9 cellular contexts compared by ENCODE assay signal in genomic region chr19:45340899-45341453, GRCh38. TPM values are rescaled to one million over a fixed set of nuclear protein-coding genes. Genes with fewer than 3 reads are reported as not detected.
DNase-seq lines count a peak whose midpoint lies in the region; ATAC-seq, FAIRE-seq and TF ChIP-seq lines count a peak whose summit lies in the region.
"Had no signal": no experiment of that assay in that cellular context is flagged by ENCODE, and none has a peak within 500 bp of the region (broad histone marks: within the 10 kb centered on the region; RNA-seq: fewer than 3 reads in every experiment).

No MANE protein-coding gene starts in this region.

- DNase-seq in NCI-H748 (lab: John Stamatoyannopoulos, UW; ENCODE audit: unreplicated experiment) (peak; percentile 55), NCI-H748 treated with DMSO at 0.1 percent for 48 hours (lab: John Stamatoyannopoulos, UW) (no peak), T-cell (peak in 3 of 34 experiments; percentile 8), right atrium auricular region (ENCODE audit: low spot score) (no peak), kidney (no peak), dorsolateral prefrontal cortex (no peak)
- no peak for DNase-seq in activated effector memory CD4-positive, alpha-beta T cell treated with Interleukin-2 at 50 U/mL for 16 hours

- H3K9ac ChIP-seq in skeletal muscle satellite cell (ENCODE audit: low read depth, low read length): no peak overlapping the region
- H3K9ac ChIP-seq in kidney (ENCODE audit: low read length in 2 of 2): no peak overlapping the region

- intact Hi-C loops in kidney (cut with DNase I): no loop called here
- intact Hi-C loops in dorsolateral prefrontal cortex (cut with DNase I): no loop called here

- no peak for FAIRE-seq in kidney (lab: Jason Lieb, UNC)

- H3K36me3 ChIP-seq in right atrium auricular region (no peaks in the 10 kb centered on the region), skeletal muscle satellite cell (ENCODE audit: insufficient read depth, low read length) (no peaks in the 10 kb centered on the region), kidney (ENCODE audit: control insufficient read depth in 1 of 2, insufficient read depth in 2 of 2, low read length in 2 of 2) (no peaks in the 10 kb centered on the region)

- peak overlapping the region; percentile 36 for H3K4me2 ChIP-seq in skeletal muscle satellite cell (ENCODE audit: low read length)

- H3K9me3 ChIP-seq in right atrium auricular region (no peaks in the 10 kb centered on the region), skeletal muscle satellite cell (replicated peaks; ENCODE audit: low read length) (no peaks in the 10 kb centered on the region), kidney (ENCODE audit: control insufficient read depth in 1 of 2, low read length in 2 of 2) (no peaks in the 10 kb centered on the region)

- no peak for TF ChIP-seq CTCF in right atrium auricular region (IDR thresholded peaks at IDR 0.05)
- TF ChIP-seq CTCF in kidney (IDR thresholded peaks at IDR 0.05; ENCODE audit: borderline replicate concordance, extremely low read depth, insufficient read depth): no peak
- TF ChIP-seq CTCF in dorsolateral prefrontal cortex (IDR thresholded peaks at IDR 0.05 in 54 of 56, conservative IDR thresholded peaks at IDR 0.05 in 2 of 56; ENCODE audit: low read depth in 1 of 56, partially characterized antibody in 56 of 56): no peak

- peaks cover 0 to 17% of the 10 kb centered on the region in 2 donors for H3K4me1 ChIP-seq in right atrium auricular region
- peaks cover 2% of the 10 kb centered on the region for H3K4me1 ChIP-seq in skeletal muscle satellite cell (ENCODE audit: control insufficient read depth, insufficient read depth, low read length)
- peaks cover 0 to 6% of the 10 kb centered on the region in 2 donors for H3K4me1 ChIP-seq in kidney (ENCODE audit: control insufficient read depth in 1 of 2, insufficient read depth in 1 of 2, low read depth in 1 of 2, low read length in 2 of 2)

- H3K27me3 Mint-ChIP-seq in T-cell: peaks cover 33 to 44% of the 10 kb centered on the region in 2 donors

- POLR2A ChIA-PET in T-cell (lab: Charles Lee): no interaction called here

- peak; percentile 13 to 41 (median 18) for ATAC-seq in T-cell (replicated peaks in 1 of 4)

- no peaks in the 10 kb centered on the region for H3K36me3 Mint-ChIP-seq in T-cell

- H3K9me3 Mint-ChIP-seq in T-cell: no peaks in the 10 kb centered on the region

- H3K27ac ChIP-seq in right atrium auricular region (no peak overlapping the region), kidney (ENCODE audit: low read depth in 2 of 2, low read length in 2 of 2) (no peak overlapping the region), dorsolateral prefrontal cortex (no peak overlapping the region)

- peaks cover 6 to 16% (median 8%) of the 10 kb centered on the region in 3 donors for H3K4me1 Mint-ChIP-seq in T-cell

- H3K27me3 ChIP-seq in right atrium auricular region (peaks cover 0 to 10% of the 10 kb centered on the region in 2 donors), skeletal muscle satellite cell (ENCODE audit: control insufficient read depth, insufficient read depth, low read length) (peaks cover 16% of the 10 kb centered on the region), dorsolateral prefrontal cortex (peaks cover 0 to 48% (median 21%) of the 10 kb centered on the region in 45 donors)

- CTCF ChIA-PET in T-cell (lab: Charles Lee): no interaction called here

- no peak overlapping the region for H3K4me3 Mint-ChIP-seq in T-cell

- H3K4me3 ChIP-seq in right atrium auricular region (peak overlapping the region; percentile 20 to 45), skeletal muscle satellite cell (ENCODE audit: low read length) (no peak overlapping the region), kidney (ENCODE audit: low read length in 2 of 2) (peak overlapping the region in 1 of 2 donors; percentile 32), dorsolateral prefrontal cortex (peak overlapping the region in 11 of 59 donors; percentile 5 to 35 (median 21))

- no peak overlapping the region for H3K27ac Mint-ChIP-seq in T-cell

RNA-seq across cellular contexts. Expression of gene KLC3, which starts 0.4 kb away (rescaled TPM):
- total RNA-seq in T-cell: under 1 TPM in 1 of 5 donors, not detected in 4; 0.35 TPM
- under 1 TPM in 1 of 2 donors, not detected in 1; 0.75 TPM for total RNA-seq in right atrium auricular region
- total RNA-seq in skeletal muscle satellite cell (2012; rRNA removed): under 0.01 TPM in 1 of 2 replicates, not detected in the other
- 3.3 TPM for total RNA-seq in kidney
- 4.5 TPM for polyA plus RNA-seq in kidney (ENCODE audit: insufficient read depth, low read depth, low replicate concordance)
- total RNA-seq in dorsolateral prefrontal cortex: 1 to 10 TPM in 40 of 120 experiments, under 1 TPM in 67, not detected in 13; 0.20 to 4.4 (median 0.85) TPM

RNA-seq across cellular contexts. Expression of gene CKM, which starts 18.3 kb away (rescaled TPM):
- total RNA-seq in T-cell (not detected), right atrium auricular region (1,000 to 10,000 TPM; 3,033 to 6,121 TPM), kidney (not detected), dorsolateral prefrontal cortex (under 1 TPM in 1 of 120 experiments, not detected in 119; 0.27 TPM)
- 0.25 and 7.4 TPM in 2 replicates for total RNA-seq in skeletal muscle satellite cell (2012; rRNA removed)
- 1.3 TPM for polyA plus RNA-seq in kidney (ENCODE audit: insufficient read depth, low read depth, low replicate concordance)
- total RNA-seq: mononuclear cell had no signal

RNA-seq across cellular contexts. Expression of gene ERCC2, which starts 29.4 kb away (rescaled TPM):
- total RNA-seq in T-cell (10 to 100 TPM; 14.5 to 23.2 (median 21.3) TPM), right atrium auricular region (10 to 100 TPM in 1 of 2 donors, 1 to 10 TPM in 1; 8.6 to 11.2 TPM), kidney (19.0 TPM), dorsolateral prefrontal cortex (10 to 100 TPM; 17.0 to 43.9 (median 26.6) TPM)
- total RNA-seq in skeletal muscle satellite cell (2012; rRNA removed): 40.1 and 54.0 TPM in 2 replicates
- polyA plus RNA-seq in kidney (ENCODE audit: insufficient read depth, low read depth, low replicate concordance): 16.7 TPM

Comparison
In these comparisons a context has a peak if more than half of its experiments do, and no peak if none do; other contexts are left out.
1. RNA of gene CKM, which starts 18.3 kb away (total RNA-seq): 3,033 to 6,121 TPM in right atrium auricular region; not detected in T-cell, not detected in kidney (single experiment) and 0.27 TPM in dorsolateral prefrontal cortex; every median in the first group is over 1,000 times any median in the second.